In genomic region chr1:201531551-201532425, GRCh38 we compare ENCODE assay signal across 12 cellular contexts. TPM values are rescaled to one million over a fixed set of nuclear protein-coding genes. Genes with fewer than 3 reads are reported as not detected.
A peak's percentile ranks its signal among the peaks of the same experiment; 100 is the strongest.
DNase-seq lines count a peak whose midpoint lies in the region; ATAC-seq and TF ChIP-seq lines count a peak whose summit lies in the region.
"Had no signal": no experiment of that assay in that cellular context is flagged by ENCODE, and none has a peak within 500 bp of the region (broad histone marks: within the 10 kb centered on the region; RNA-seq: fewer than 3 reads in every experiment).

No MANE protein-coding gene starts in this region.

- intact Hi-C loops in right cardiac atrium (cut with DNase I): loop anchor here in 1 of 4 donors (10.0 kb wide), 1 partner anchor 273 kb away; no protein-coding TSS in a partner anchor
- intact Hi-C loops in uterus (cut with DNase I; ENCODE audit: low total_unique reads): no loop called here

- H3K9me3 Mint-ChIP-seq in stimulated activated effector memory CD8-positive, alpha-beta T cell treated with anti-CD3 and anti-CD28 coated beads, Interleukin-12 subunit alpha, Interleukin-12 subunit beta, amount 100 ng/mL, for 72 hours: no peaks in the 10 kb centered on the region

- TF ChIP-seq POLR2A in uterus (IDR thresholded peaks at IDR 0.05): no peak

- no peak overlapping the region for H3K4me3 Mint-ChIP-seq in stimulated activated effector memory CD8-positive, alpha-beta T cell treated with anti-CD3 and anti-CD28 coated beads, Interleukin-12 subunit alpha, Interleukin-12 subunit beta, amount 100 ng/mL, for 72 hours

- peaks cover 5% of the 10 kb centered on the region for H3K4me1 Mint-ChIP-seq in stimulated activated effector memory CD8-positive, alpha-beta T cell treated with anti-CD3 and anti-CD28 coated beads, Interleukin-12 subunit alpha, Interleukin-12 subunit beta, amount 100 ng/mL, for 72 hours

- H3K27me3 ChIP-seq in WERI-Rb-1 (ENCODE audit: insufficient read depth, low read depth, severe bottlenecking) (no peaks in the 10 kb centered on the region), right cardiac atrium (ENCODE audit: control insufficient read depth, insufficient read depth) (no peaks in the 10 kb centered on the region), uterus (no peaks in the 10 kb centered on the region)
- H3K27me3 ChIP-seq: adrenal gland had no signal

- peak overlapping the region; percentile 56 for H3K27ac ChIP-seq in WERI-Rb-1
- peak overlapping the region; percentile 67 for H3K27ac ChIP-seq in right cardiac atrium (ENCODE audit: low read length)
- peak overlapping the region; percentile 62 to 68 for H3K27ac ChIP-seq in uterus
- H3K27ac ChIP-seq: adrenal gland, PC-9 had no signal

- no peaks in the 10 kb centered on the region for H3K9me3 ChIP-seq in WERI-Rb-1 (ENCODE audit: severe bottlenecking)
- no peaks in the 10 kb centered on the region for H3K9me3 ChIP-seq in right cardiac atrium (ENCODE audit: control insufficient read depth, low read length)
- no peaks in the 10 kb centered on the region for H3K9me3 ChIP-seq in uterus
- H3K9me3 ChIP-seq: adrenal gland had no signal

- H3K4me1 ChIP-seq in right cardiac atrium (ENCODE audit: control insufficient read depth, insufficient read depth, low read length) (peaks cover 7% of the 10 kb centered on the region), uterus (peaks cover 0 to 5% of the 10 kb centered on the region in 2 donors)

- no peak overlapping the region for H3K27ac Mint-ChIP-seq in stimulated activated effector memory CD8-positive, alpha-beta T cell treated with anti-CD3 and anti-CD28 coated beads, Interleukin-12 subunit alpha, Interleukin-12 subunit beta, amount 100 ng/mL, for 72 hours

- H3K36me3 ChIP-seq in WERI-Rb-1: no peaks in the 10 kb centered on the region
- no peaks in the 10 kb centered on the region for H3K36me3 ChIP-seq in uterus
- H3K36me3 ChIP-seq: adrenal gland had no signal

- peak; percentile 16 to 80 for DNase-seq in NCI-H524 (lab: John Stamatoyannopoulos, UW)
- no peak for DNase-seq in NCI-H524 treated with DMSO at 0.1 percent for 48 hours (lab: John Stamatoyannopoulos, UW)
- peak; percentile 96 for DNase-seq in WERI-Rb-1
- DNase-seq in right cardiac atrium: peak; percentile 48 to 75 (median 67)
- no peak for DNase-seq in uterus
- DNase-seq in middle frontal gyrus (ENCODE audit: extremely low spot score, low spot score): no peak
- no peak for DNase-seq in stimulated activated effector memory CD8-positive, alpha-beta T cell treated with anti-CD3 and anti-CD28 coated beads, Interleukin-12 subunit alpha, Interleukin-12 subunit beta, amount 100 ng/mL, for 72 hours (ENCODE audit: low spot score in 2 of 2)
- DNase-seq: H7; PC-9; stimulated activated CD4-positive, alpha-beta T cell treated with anti-CD3 and anti-CD28 coated beads, Interleukin-1b, Interleukin-23, amount 100 ng/mL, for 48 hours had no signal

- H3K4me3 ChIP-seq in WERI-Rb-1 (ENCODE audit: low read depth, low read length) (peak overlapping the region; percentile 25), right cardiac atrium (ENCODE audit: low read length) (no peak overlapping the region), uterus (no peak overlapping the region)
- H3K4me3 ChIP-seq: adrenal gland, PC-9 had no signal

- H3K36me3 Mint-ChIP-seq in stimulated activated effector memory CD8-positive, alpha-beta T cell treated with anti-CD3 and anti-CD28 coated beads, Interleukin-12 subunit alpha, Interleukin-12 subunit beta, amount 100 ng/mL, for 72 hours: no peaks in the 10 kb centered on the region

- 53% methylated on average over 9 of the region's 9 CpGs for WGBS in right cardiac atrium

- TF ChIP-seq CTCF in WERI-Rb-1 (IDR thresholded peaks at IDR 0.05; ENCODE audit: low read depth, low read length) (no peak), uterus (IDR thresholded peaks at IDR 0.05) (no peak)

- ATAC-seq in right cardiac atrium (peak; percentile 7 to 48), GM21360 (IDR thresholded peaks at IDR 0.05; ENCODE audit: unreplicated experiment) (no peak)
- no peak for ATAC-seq in stimulated activated effector memory CD8-positive, alpha-beta T cell treated with anti-CD3 and anti-CD28 coated beads, Interleukin-12 subunit alpha, Interleukin-12 subunit beta, amount 100 ng/mL, for 72 hours

RNA-seq across cellular contexts. Expression of gene NAV1, which starts 7.1 kb away (rescaled TPM):
- total RNA-seq in right cardiac atrium (10 to 100 TPM; 13.3 to 29.1 (median 20.6) TPM), uterus (10 to 100 TPM; 25.1 to 86.1 (median 58.5) TPM)
- 8.0 TPM for polyA plus RNA-seq in right cardiac atrium

RNA-seq across cellular contexts. Expression of gene CSRP1, which starts 24.9 kb away (rescaled TPM):
- 100 to 1,000 TPM in 3 of 4 donors, 10 to 100 TPM in 1; 97.2 to 343 (median 132) TPM for total RNA-seq in right cardiac atrium
- 121 TPM for polyA plus RNA-seq in right cardiac atrium
- total RNA-seq in uterus: 1,000 to 10,000 TPM in 3 of 4 donors, 100 to 1,000 TPM in 1; 913 to 2,516 (median 1,349) TPM

Comparison
In these comparisons a context has a peak if more than half of its experiments do, and no peak if none do; other contexts are left out.
1. DNase-seq: peak in NCI-H524 (2 of 2), WERI-Rb-1 (single experiment) and right cardiac atrium (3 of 3); none in NCI-H524 treated with DMSO at 0.1 percent for 48 hours (single experiment), uterus (0 of 2), middle frontal gyrus (single experiment) and stimulated activated effector memory CD8-positive, alpha-beta T cell treated with anti-CD3 and anti-CD28 coated beads, Interleukin-12 subunit alpha, Interleukin-12 subunit beta, amount 100 ng/mL, for 72 hours (0 of 2).
2. ATAC-seq: peak in right cardiac atrium (2 of 2); none in stimulated activated effector memory CD8-positive, alpha-beta T cell treated with anti-CD3 and anti-CD28 coated beads, Interleukin-12 subunit alpha, Interleukin-12 subunit beta, amount 100 ng/mL, for 72 hours (single experiment) and GM21360 (single experiment).
3. Peak in every context shown above with its lines, with median percentiles within 50 percentile points of each other: H3K27ac ChIP-seq.